14 cellular contexts compared by ENCODE assay signal in genomic region chr17:31327534-31328526, GRCh38. TPM values are rescaled to one million over a fixed set of nuclear protein-coding genes. Genes with fewer than 3 reads are reported as not detected.
DNase-seq lines count a peak whose midpoint lies in the region; ATAC-seq, FAIRE-seq and TF ChIP-seq lines count a peak whose summit lies in the region.
"Had no signal": no experiment of that assay in that cellular context is flagged by ENCODE, and none has a peak within 500 bp of the region (broad histone marks: within the 10 kb centered on the region; RNA-seq: fewer than 3 reads in every experiment).

No MANE protein-coding gene starts in this region.

- TF ChIP-seq CTCF in foreskin fibroblast (IDR thresholded peaks at IDR 0.05; ENCODE audit: low read depth, low read length) = no peak

- H3K36me3 Mint-ChIP-seq in activated naive CD4-positive, alpha-beta T cell treated with anti-CD3 and anti-CD28 coated beads, Interleukin-2, amount 50 U/mL, for 24 hours = peaks cover 12% of the 10 kb centered on the region
- peaks cover 16% of the 10 kb centered on the region for H3K36me3 Mint-ChIP-seq in activated naive CD4-positive, alpha-beta T cell treated with anti-CD3 and anti-CD28 coated beads for 36 hours (ENCODE audit: low read depth)
- H3K36me3 Mint-ChIP-seq in activated naive CD8-positive, alpha-beta T cell = peaks cover 16% of the 10 kb centered on the region

- H3K4me1 Mint-ChIP-seq in activated naive CD4-positive, alpha-beta T cell treated with anti-CD3 and anti-CD28 coated beads, Interleukin-2, amount 50 U/mL, for 24 hours = peaks cover 31% of the 10 kb centered on the region
- peaks cover 31% of the 10 kb centered on the region for H3K4me1 Mint-ChIP-seq in activated naive CD4-positive, alpha-beta T cell treated with anti-CD3 and anti-CD28 coated beads for 36 hours (ENCODE audit: low read depth)
- peaks cover 29% of the 10 kb centered on the region for H3K4me1 Mint-ChIP-seq in activated naive CD8-positive, alpha-beta T cell (ENCODE audit: low read depth)

- no peak for FAIRE-seq in urothelium cell line (lab: Jason Lieb, UNC)

- CTCF ChIA-PET in activated naive CD4-positive, alpha-beta T cell treated with anti-CD3 and anti-CD28 coated beads for 36 hours (lab: Charles Lee) = no interaction called here

- intact Hi-C loops in activated naive CD4-positive, alpha-beta T cell treated with anti-CD3 and anti-CD28 coated beads for 36 hours (cut with micrococcal nuclease) = loop anchor here (10.0 kb wide), 1 partner anchor 1213 kb away; the partner anchor contains the start of gene NSRP1

- no peaks in the 10 kb centered on the region for H3K27me3 Mint-ChIP-seq in activated naive CD4-positive, alpha-beta T cell treated with anti-CD3 and anti-CD28 coated beads, Interleukin-2, amount 50 U/mL, for 24 hours
- H3K27me3 Mint-ChIP-seq in activated naive CD4-positive, alpha-beta T cell treated with anti-CD3 and anti-CD28 coated beads for 36 hours (ENCODE audit: low read depth) = no peaks in the 10 kb centered on the region
- H3K27me3 Mint-ChIP-seq in activated naive CD8-positive, alpha-beta T cell = no peaks in the 10 kb centered on the region
- H3K27me3 Mint-ChIP-seq: memory B cell had no signal

- H3K9me3 Mint-ChIP-seq in activated naive CD4-positive, alpha-beta T cell treated with anti-CD3 and anti-CD28 coated beads, Interleukin-2, amount 50 U/mL, for 24 hours = no peaks in the 10 kb centered on the region
- no peaks in the 10 kb centered on the region for H3K9me3 Mint-ChIP-seq in activated naive CD4-positive, alpha-beta T cell treated with anti-CD3 and anti-CD28 coated beads for 36 hours
- no peaks in the 10 kb centered on the region for H3K9me3 Mint-ChIP-seq in activated naive CD8-positive, alpha-beta T cell (ENCODE audit: low read depth)
- H3K9me3 Mint-ChIP-seq: memory B cell had no signal

- H3K4me3 Mint-ChIP-seq in activated naive CD4-positive, alpha-beta T cell treated with anti-CD3 and anti-CD28 coated beads, Interleukin-2, amount 50 U/mL, for 24 hours = no peak overlapping the region
- no peak overlapping the region for H3K4me3 Mint-ChIP-seq in activated naive CD4-positive, alpha-beta T cell treated with anti-CD3 and anti-CD28 coated beads for 36 hours
- H3K4me3 Mint-ChIP-seq in activated naive CD8-positive, alpha-beta T cell = no peak overlapping the region
- H3K4me3 Mint-ChIP-seq: memory B cell had no signal

- no peak for ATAC-seq in HG02870 (IDR thresholded peaks at IDR 0.05; ENCODE audit: unreplicated experiment)
- ATAC-seq: gastroesophageal sphincter had no signal

- H3K27ac Mint-ChIP-seq in activated naive CD4-positive, alpha-beta T cell treated with anti-CD3 and anti-CD28 coated beads, Interleukin-2, amount 50 U/mL, for 24 hours = peak overlapping the region; percentile 62
- no peak overlapping the region for H3K27ac Mint-ChIP-seq in activated naive CD4-positive, alpha-beta T cell treated with anti-CD3 and anti-CD28 coated beads for 36 hours
- peak overlapping the region; percentile 70 for H3K27ac Mint-ChIP-seq in activated naive CD8-positive, alpha-beta T cell
- H3K27ac Mint-ChIP-seq: memory B cell had no signal

- no peak for DNase-seq in activated naive CD4-positive, alpha-beta T cell treated with anti-CD3 and anti-CD28 coated beads for 36 hours
- DNase-seq in foreskin fibroblast (peak; percentile 84 to 91), urothelium cell line (ENCODE audit: low spot score) (peak; percentile 67), UCSD-AML1 (lab: John Stamatoyannopoulos, UW; ENCODE audit: unreplicated experiment) (no peak), NCI-H524 (lab: John Stamatoyannopoulos, UW) (no peak)
- DNase-seq: activated CD4-positive, alpha-beta T cell treated with anti-CD3 and anti-CD28 coated beads, Interleukin-2, amount 50 U/mL, for 48 hours; aorta; SHP77 treated with DMSO at 0.1 percent for 48 hours; sigmoid colon had no signal

- H3K4me3 ChIP-seq in foreskin fibroblast (ENCODE audit: low read depth in 1 of 2, low read length in 2 of 2) = no peak overlapping the region
- H3K4me3 ChIP-seq: gastroesophageal sphincter, sigmoid colon had no signal

RNA-seq across cellular contexts. Expression of gene EVI2A, which starts 6.4 kb away (rescaled TPM):
- 10 to 100 TPM; 22.0 to 22.5 TPM for total RNA-seq in activated naive CD4-positive, alpha-beta T cell treated with anti-CD3 and anti-CD28 coated beads for 36 hours

RNA-seq across cellular contexts. Expression of gene EVI2B, which starts 14.0 kb away (rescaled TPM):
- total RNA-seq in activated naive CD4-positive, alpha-beta T cell treated with anti-CD3 and anti-CD28 coated beads for 36 hours = 10 to 100 TPM in 1 of 2 experiments, 1 to 10 TPM in 1; 9.9 to 11.4 TPM

RNA-seq across cellular contexts. Expression of gene OMG, which starts 30.8 kb away (rescaled TPM):
- total RNA-seq in activated naive CD4-positive, alpha-beta T cell treated with anti-CD3 and anti-CD28 coated beads for 36 hours = under 1 TPM in 1 of 2 experiments, not detected in 1; 0.10 TPM
- total RNA-seq: gastroesophageal sphincter had no signal

Comparison
In these comparisons a context has a peak if more than half of its experiments do, and no peak if none do; other contexts are left out.
1. DNase-seq: peak in foreskin fibroblast (2 of 2) and urothelium cell line (single experiment); none in activated naive CD4-positive, alpha-beta T cell treated with anti-CD3 and anti-CD28 coated beads for 36 hours (single experiment), UCSD-AML1 (single experiment) and NCI-H524 (0 of 2).